ENCODE assay signal across 17 cellular contexts in genomic region chr4:185399466-185399865, GRCh38. TPM values are rescaled to one million over a fixed set of nuclear protein-coding genes. Genes with fewer than 3 reads are reported as not detected.
DNase-seq lines count a peak whose midpoint lies in the region; ATAC-seq, FAIRE-seq and TF ChIP-seq lines count a peak whose summit lies in the region.
"Had no signal": no experiment of that assay in that cellular context is flagged by ENCODE, and none has a peak within 500 bp of the region (broad histone marks: within the 10 kb centered on the region; RNA-seq: fewer than 3 reads in every experiment).

No MANE protein-coding gene starts in this region.

- peaks cover 27% of the 10 kb centered on the region for H3K36me3 Mint-ChIP-seq in mesothelial cell of epicardium

- CTCF ChIA-PET in endothelial cell of umbilical vein (lab: Charles Lee) = interaction anchor here (0.7 to 2.2 kb wide), 4 partner anchors 13 to 639 kb away, joined by 3 to 16 read pairs (median 5); no protein-coding TSS in a partner anchor

- TF ChIP-seq CTCF in OCI-LY1 (IDR thresholded peaks at IDR 0.05; ENCODE audit: low read length) (no peak), endothelial cell of umbilical vein (IDR thresholded peaks at IDR 0.05; ENCODE audit: extremely low read depth in 1 of 2, insufficient read depth in 1 of 2, low read depth in 1 of 2, low read length in 2 of 2) (no peak), mesothelial cell of epicardium (IDR thresholded peaks at IDR 0.05; ENCODE audit: unreplicated experiment) (no peak)

- H3K9me3 Mint-ChIP-seq in mesothelial cell of epicardium = no peaks in the 10 kb centered on the region
- H3K9me3 Mint-ChIP-seq: activated naive CD4-positive, alpha-beta T cell treated with anti-CD3 and anti-CD28 coated beads, Interleukin-2, amount 50 U/mL, for 72 hours had no signal

- intact Hi-C loops in endothelial cell of umbilical vein (cut with micrococcal nuclease) = loop anchor here (1.0 to 5.0 kb wide), 3 partner anchors 113 to 638 kb away; no protein-coding TSS in a partner anchor

- peak; percentile 86 for FAIRE-seq in endothelial cell of umbilical vein (lab: Jason Lieb, UNC)

- POLR2A ChIA-PET in endothelial cell of umbilical vein (lab: Charles Lee) = no interaction called here

- H3K9me2 ChIP-seq in OCI-LY1 (ENCODE audit: low read depth, low read length) = no peaks in the 10 kb centered on the region

- no peak overlapping the region for H3K4me3 ChIP-seq in BLaER1 treated with 17β-estradiol and CSF1 and Interleukin-3, amounts not matched to agents 10 nM and 100 nM
- H3K4me3 ChIP-seq in OCI-LY1 (ENCODE audit: low read depth, low read length, poor library complexity, severe bottlenecking) = no peak overlapping the region
- peak overlapping the region in 1 of 3 experiments; percentile 51 for H3K4me3 ChIP-seq in endothelial cell of umbilical vein (replicated peaks in 1 of 3; ENCODE audit: insufficient read depth in 1 of 3, low read depth in 1 of 3, low read length in 3 of 3)
- H3K4me3 ChIP-seq: SJSA1, thyroid gland had no signal

- peaks cover 22 to 52% (median 39%) of the 10 kb centered on the region in 10 experiments for H3K4me1 ChIP-seq in BLaER1 treated with 17β-estradiol and CSF1 and Interleukin-3, amounts not matched to agents 10 nM and 100 nM
- H3K4me1 ChIP-seq in OCI-LY1 (ENCODE audit: insufficient read depth, low read length, severe bottlenecking) (peaks cover 47% of the 10 kb centered on the region), endothelial cell of umbilical vein (ENCODE audit: control insufficient read depth, extremely low read depth, insufficient read depth, low read length) (peaks cover 37% of the 10 kb centered on the region)
- H3K4me1 ChIP-seq: BE2C had no signal

- peak overlapping the region in 7 of 11 experiments; percentile 87 to 99 (median 98); a peak in 10 of 22 replicates for H3K4me2 ChIP-seq in BLaER1 treated with 17β-estradiol and CSF1 and Interleukin-3, amounts not matched to agents 10 nM and 100 nM
- H3K4me2 ChIP-seq in OCI-LY1 (ENCODE audit: low read length) (peak overlapping the region; percentile 14; the same call in 1 of the 2 replicates), endothelial cell of umbilical vein (ENCODE audit: insufficient read depth, low read length) (peak overlapping the region; percentile 77)

- no peaks in the 10 kb centered on the region; a peak in 1 of 22 replicates for H4K20me1 ChIP-seq in BLaER1 treated with 17β-estradiol and CSF1 and Interleukin-3, amounts not matched to agents 10 nM and 100 nM
- H4K20me1 ChIP-seq in OCI-LY1 (ENCODE audit: insufficient read depth, low read length) (no peaks in the 10 kb centered on the region), endothelial cell of umbilical vein (replicated peaks; ENCODE audit: control insufficient read depth, extremely low read depth, insufficient read depth, low read length) (no peaks in the 10 kb centered on the region)

- no peak overlapping the region for H3K27ac Mint-ChIP-seq in mesothelial cell of epicardium
- H3K27ac Mint-ChIP-seq: activated naive CD4-positive, alpha-beta T cell treated with anti-CD3 and anti-CD28 coated beads, Interleukin-2, amount 50 U/mL, for 72 hours had no signal

- H3K9me3 ChIP-seq in BLaER1 treated with 17β-estradiol and CSF1 and Interleukin-3, amounts not matched to agents 10 nM and 100 nM (replicated peaks in 1 of 11) = no peaks in the 10 kb centered on the region
- H3K9me3 ChIP-seq in OCI-LY1 (ENCODE audit: low read length) = no peaks in the 10 kb centered on the region
- H3K9me3 ChIP-seq in endothelial cell of umbilical vein (replicated peaks; ENCODE audit: control insufficient read depth, insufficient read depth, low read length) = no peaks in the 10 kb centered on the region
- H3K9me3 ChIP-seq: BE2C, SJSA1, thyroid gland had no signal

- H3K27me3 Mint-ChIP-seq in mesothelial cell of epicardium (ENCODE audit: low read depth) = no peaks in the 10 kb centered on the region

- no peak overlapping the region for H3K27ac ChIP-seq in BLaER1 treated with 17β-estradiol and CSF1 and Interleukin-3, amounts not matched to agents 10 nM and 100 nM
- H3K27ac ChIP-seq in OCI-LY1 (ENCODE audit: low read depth, low read length, poor library complexity, severe bottlenecking) = peak overlapping the region; percentile 36
- H3K27ac ChIP-seq in endothelial cell of umbilical vein (ENCODE audit: insufficient read depth, low read depth, low read length) = peak overlapping the region; percentile 49
- H3K27ac ChIP-seq: SJSA1, thyroid gland had no signal

- dilution Hi-C loops in endothelial cell of umbilical vein (cut with MboI; ENCODE audit: extremely low pct_ligation_motif_present, low sequenced_read_pairs) = loop anchor here (25.0 kb wide), 1 partner anchor 112 kb away; no protein-coding TSS in a partner anchor

- H3K4me1 Mint-ChIP-seq in mesothelial cell of epicardium = peaks cover 22% of the 10 kb centered on the region

- DNase-seq in endothelial cell of umbilical vein (ENCODE audit: low read depth, low spot score) (peak; percentile 93), pulmonary artery endothelial cell (ENCODE audit: low read depth, low spot score) (peak; percentile 63), hepatic stellate cell (ENCODE audit: low spot score) (no peak), mesothelial cell of epicardium (ENCODE audit: low spot score in 2 of 2, unreplicated experiment in 2 of 2) (no peak), NOMO-1 (lab: John Stamatoyannopoulos, UW; ENCODE audit: unreplicated experiment in 2 of 2) (no peak)
- DNase-seq: BE2C, cerebellar nuclear complex, DND-41, mammary epithelial cell, NCI-H2029, NCI-H774, thyroid gland had no signal

- ATAC-seq in GM21717 (IDR thresholded peaks at IDR 0.05; ENCODE audit: unreplicated experiment) = no peak
- ATAC-seq: activated naive CD4-positive, alpha-beta T cell treated with anti-CD3 and anti-CD28 coated beads, Interleukin-2, amount 50 U/mL, for 72 hours had no signal

- H3K9ac ChIP-seq in BLaER1 treated with 17β-estradiol and CSF1 and Interleukin-3, amounts not matched to agents 10 nM and 100 nM = no peak overlapping the region
- H3K9ac ChIP-seq in OCI-LY1 (ENCODE audit: low read length) (no peak overlapping the region), endothelial cell of umbilical vein (replicated peaks; ENCODE audit: extremely low read depth, insufficient read depth, low read length) (peak overlapping the region; percentile 20)

- H3K36me3 ChIP-seq in BLaER1 treated with 17β-estradiol and CSF1 and Interleukin-3, amounts not matched to agents 10 nM and 100 nM = peaks cover 11 to 55% (median 39%) of the 10 kb centered on the region in 11 experiments; a peak in 19 of 22 replicates
- H3K36me3 ChIP-seq in OCI-LY1 (ENCODE audit: insufficient read depth, low read length) (peaks cover 48% of the 10 kb centered on the region; the same call in 1 of the 2 replicates), endothelial cell of umbilical vein (ENCODE audit: control insufficient read depth in 2 of 2, extremely low read depth in 1 of 2, insufficient read depth in 2 of 2, low read length in 2 of 2) (peaks cover 0 to 2% of the 10 kb centered on the region in 2 experiments)

- H3K27me3 ChIP-seq in BLaER1 treated with 17β-estradiol and CSF1 and Interleukin-3, amounts not matched to agents 10 nM and 100 nM = no peaks in the 10 kb centered on the region
- H3K27me3 ChIP-seq in OCI-LY1 (ENCODE audit: insufficient read depth, low read length) = no peaks in the 10 kb centered on the region
- no peaks in the 10 kb centered on the region for H3K27me3 ChIP-seq in endothelial cell of umbilical vein (ENCODE audit: control insufficient read depth in 2 of 2, insufficient read depth in 2 of 2, low read length in 2 of 2)
- H3K27me3 ChIP-seq: BE2C, SJSA1, thyroid gland had no signal

- TF ChIP-seq POLR2A in endothelial cell of umbilical vein (IDR thresholded peaks at IDR 0.05; ENCODE audit: low read depth, low read length) = no peak

- H3K9me1 ChIP-seq in endothelial cell of umbilical vein (replicated peaks; ENCODE audit: control insufficient read depth, extremely low read depth, insufficient read depth, low read length) = no peaks in the 10 kb centered on the region

- no peak overlapping the region for H2AFZ ChIP-seq in OCI-LY1 (ENCODE audit: low read length)
- H2AFZ ChIP-seq in endothelial cell of umbilical vein (ENCODE audit: low read depth, low read length) = peak overlapping the region; percentile 33

- no peak overlapping the region for H3K4me3 Mint-ChIP-seq in mesothelial cell of epicardium

- 0 out of 2 replicates have a peak, but pooled peaks cover 2% of the 10 kb centered on the region for H3F3A ChIP-seq in OCI-LY1 (ENCODE audit: insufficient read depth, low read length)

- no TSS peak for BruUV-seq in endothelial cell of umbilical vein (replicated peaks; lab: Mats Ljungman, UMichigan)

- H3K79me2 ChIP-seq in OCI-LY1 (ENCODE audit: insufficient read depth, low read length) = no peaks in the 10 kb centered on the region
- no peaks in the 10 kb centered on the region for H3K79me2 ChIP-seq in endothelial cell of umbilical vein (ENCODE audit: control insufficient read depth, insufficient read depth, low read length)

RNA-seq across cellular contexts. Expression of gene ANKRD37, which starts 2.8 kb away (rescaled TPM):
- total RNA-seq in endothelial cell of umbilical vein (4.0 and 4.2 TPM in 2 replicates), pulmonary artery endothelial cell (4.7 and 6.5 TPM in 2 replicates), mesothelial cell of epicardium (3.5 to 3.7 TPM (median 3.5 TPM) in 3 replicates)
- 4.2 and 5.8 TPM in 2 replicates for polyA plus RNA-seq in endothelial cell of umbilical vein
- 4.8 and 6.4 TPM in 2 replicates for polyA plus RNA-seq in endothelial cell of umbilical vein (2011; cell fraction: cytosol; rRNA removed)
- 13.3 and 14.2 TPM in 2 replicates for polyA plus RNA-seq in endothelial cell of umbilical vein (2011; cell fraction: nucleus; rRNA removed)
- polyA plus RNA-seq in endothelial cell of umbilical vein (2012) = 3.4 and 3.5 TPM in 2 replicates
- polyA minus RNA-seq in endothelial cell of umbilical vein = 3.0 and 5.5 TPM in 2 replicates
- polyA minus RNA-seq in endothelial cell of umbilical vein (2011; cell fraction: cytosol; rRNA and poly(A)+ RNA removed) = 6.9 TPM
- polyA minus RNA-seq in endothelial cell of umbilical vein (2011; cell fraction: nucleus; rRNA and poly(A)+ RNA removed) = 15.2 and 19.3 TPM in 2 replicates

RNA-seq across cellular contexts. Expression of gene LRP2BP, which starts 3.7 kb away (rescaled TPM):
- 0.32 and 0.53 TPM in 2 replicates for total RNA-seq in endothelial cell of umbilical vein
- polyA plus RNA-seq in endothelial cell of umbilical vein = 0.16 and 0.18 TPM in 2 replicates
- polyA plus RNA-seq in endothelial cell of umbilical vein (2011; cell fraction: cytosol; rRNA removed) = 0.16 and 0.23 TPM in 2 replicates
- polyA plus RNA-seq in endothelial cell of umbilical vein (2011; cell fraction: nucleus; rRNA removed) = 0.91 and 1.0 TPM in 2 replicates
- 0.50 and 0.71 TPM in 2 replicates for polyA plus RNA-seq in endothelial cell of umbilical vein (2012)
- 0.28 and 1.2 TPM in 2 replicates for polyA minus RNA-seq in endothelial cell of umbilical vein
- 0.20 TPM for polyA minus RNA-seq in endothelial cell of umbilical vein (2011; cell fraction: cytosol; rRNA and poly(A)+ RNA removed)
- polyA minus RNA-seq in endothelial cell of umbilical vein (2011; cell fraction: nucleus; rRNA and poly(A)+ RNA removed) = 2.3 and 3.8 TPM in 2 replicates
- total RNA-seq in pulmonary artery endothelial cell = 0.33 and 0.39 TPM in 2 replicates
- 1.4 to 1.9 TPM (median 1.6 TPM) in 3 replicates for total RNA-seq in mesothelial cell of epicardium

RNA-seq across cellular contexts. Expression of gene UFSP2, which starts 26.3 kb away (rescaled TPM):
- 25.2 and 26.7 TPM in 2 replicates for total RNA-seq in endothelial cell of umbilical vein
- polyA plus RNA-seq in endothelial cell of umbilical vein = 17.0 and 25.2 TPM in 2 replicates
- 28.1 and 30.4 TPM in 2 replicates for polyA plus RNA-seq in endothelial cell of umbilical vein (2011; cell fraction: cytosol; rRNA removed)
- polyA plus RNA-seq in endothelial cell of umbilical vein (2011; cell fraction: nucleus; rRNA removed) = 18.2 and 19.8 TPM in 2 replicates
- polyA plus RNA-seq in endothelial cell of umbilical vein (2012) = 19.5 and 26.3 TPM in 2 replicates
- polyA minus RNA-seq in endothelial cell of umbilical vein = 27.2 and 42.3 TPM in 2 replicates
- 14.6 TPM for polyA minus RNA-seq in endothelial cell of umbilical vein (2011; cell fraction: cytosol; rRNA and poly(A)+ RNA removed)
- polyA minus RNA-seq in endothelial cell of umbilical vein (2011; cell fraction: nucleus; rRNA and poly(A)+ RNA removed) = 26.5 and 28.1 TPM in 2 replicates
- 37.7 and 38.9 TPM in 2 replicates for total RNA-seq in pulmonary artery endothelial cell
- total RNA-seq in mesothelial cell of epicardium = 30.6 to 37.2 TPM (median 36.1 TPM) in 3 replicates

Comparison
In these comparisons a context has a peak if more than half of its experiments do, and no peak if none do; other contexts are left out.
1. H3K27ac ChIP-seq: peak in OCI-LY1 (single experiment) and endothelial cell of umbilical vein (single experiment); none in BLaER1 treated with 17β-estradiol and CSF1 and Interleukin-3, amounts not matched to agents 10 nM and 100 nM (0 of 11).
2. H3K4me2 ChIP-seq: peak in every context shown above with its lines; median percentile 98 in BLaER1 treated with 17β-estradiol and CSF1 and Interleukin-3, amounts not matched to agents 10 nM and 100 nM; 77 in endothelial cell of umbilical vein; 14 in OCI-LY1.
3. DNase-seq: peak in endothelial cell of umbilical vein (single experiment) and pulmonary artery endothelial cell (single experiment); none in hepatic stellate cell (single experiment), mesothelial cell of epicardium (0 of 2) and NOMO-1 (0 of 2).